In genomic region chr9:69549310-69550202, GRCh38 we compare ENCODE assay signal across 8 cellular contexts.
A peak's percentile ranks its signal among the peaks of the same experiment; 100 is the strongest.
DNase-seq lines count a peak whose midpoint lies in the region; ATAC-seq, FAIRE-seq and TF ChIP-seq lines count a peak whose summit lies in the region.

No MANE protein-coding gene starts in this region.

- intact Hi-C loops in breast epithelium (cut with DNase I; ENCODE audit: low total_unique reads): no loop called here

- H3K9me1 ChIP-seq in keratinocyte (ENCODE audit: control insufficient read depth, extremely low read depth, insufficient read depth, low read length): no peaks in the 10 kb centered on the region

- no peaks in the 10 kb centered on the region for H4K20me1 ChIP-seq in keratinocyte (ENCODE audit: control insufficient read depth, extremely low read depth, insufficient read depth, low read length)

- no peak for ATAC-seq in HG02870 (IDR thresholded peaks at IDR 0.05; ENCODE audit: unreplicated experiment)

- no peaks in the 10 kb centered on the region for H3K36me3 ChIP-seq in HAP-1 (replicated peaks)
- no peaks in the 10 kb centered on the region for H3K36me3 ChIP-seq in breast epithelium
- no peaks in the 10 kb centered on the region for H3K36me3 ChIP-seq in keratinocyte (ENCODE audit: control insufficient read depth in 2 of 2, extremely low read depth in 1 of 2, insufficient read depth in 2 of 2, low read length in 2 of 2)

- TF ChIP-seq CTCF in breast epithelium (IDR thresholded peaks at IDR 0.05) (peak; percentile 75 to 86 (median 81)), keratinocyte (optimal IDR thresholded peaks at IDR 0.05 in 1 of 3, IDR thresholded peaks at IDR 0.05 in 1 of 3, conservative IDR thresholded peaks at IDR 0.05 in 1 of 3; ENCODE audit: extremely low read depth in 1 of 3, insufficient read depth in 2 of 3, low read length in 3 of 3) (peak; percentile 65 to 86 (median 82))

- no peak overlapping the region for H3K9ac ChIP-seq in keratinocyte (ENCODE audit: control insufficient read depth, extremely low read depth, insufficient read depth, low read length)

- H3K79me2 ChIP-seq in keratinocyte (ENCODE audit: control insufficient read depth, insufficient read depth, low read length): no peaks in the 10 kb centered on the region

- H2AFZ ChIP-seq in keratinocyte (ENCODE audit: control insufficient read depth, low read length): no peak overlapping the region

- no peaks in the 10 kb centered on the region for H3K4me1 ChIP-seq in HAP-1
- H3K4me1 ChIP-seq in breast epithelium: no peaks in the 10 kb centered on the region
- H3K4me1 ChIP-seq in keratinocyte (ENCODE audit: control insufficient read depth, extremely low read depth, insufficient read depth, low read length): no peaks in the 10 kb centered on the region

- no peak overlapping the region for H3K27ac ChIP-seq in breast epithelium
- no peak overlapping the region for H3K27ac ChIP-seq in keratinocyte (ENCODE audit: control insufficient read depth, insufficient read depth, low read length)

- no peak for TF ChIP-seq POLR2A in breast epithelium (IDR thresholded peaks at IDR 0.05)

- H3K4me3 ChIP-seq in HAP-1 (no peak overlapping the region), breast epithelium (no peak overlapping the region), keratinocyte (ENCODE audit: control insufficient read depth in 2 of 3, extremely low read depth in 1 of 3, insufficient read depth in 2 of 3, low read depth in 1 of 3, low read length in 3 of 3) (no peak overlapping the region)

- no peak overlapping the region for H3K4me2 ChIP-seq in keratinocyte (ENCODE audit: control insufficient read depth, extremely low read depth, insufficient read depth, low read depth, low read length)

- dilution Hi-C loops in keratinocyte (cut with MboI; ENCODE audit: extremely low pct_ligation_motif_present, low sequenced_read_pairs): loop anchor here (25.0 kb wide), 1 partner anchor 112 kb away; no protein-coding TSS in a partner anchor

- H3K9me3 ChIP-seq in HAP-1: no peaks in the 10 kb centered on the region
- no peaks in the 10 kb centered on the region for H3K9me3 ChIP-seq in breast epithelium
- no peaks in the 10 kb centered on the region for H3K9me3 ChIP-seq in keratinocyte (ENCODE audit: control insufficient read depth, low read depth, low read length)

- DNase-seq in NCI-H2107 treated with DMSO at 0.1 percent for 48 hours (lab: John Stamatoyannopoulos, UW; ENCODE audit: unreplicated experiment) (peak; percentile 29), NCI-H2107 (lab: John Stamatoyannopoulos, UW) (no peak), HAP-1 (ENCODE audit: low spot score in 2 of 2) (peak; percentile 63 to 70), NCI-H774 (lab: John Stamatoyannopoulos, UW) (peak; percentile 8), breast epithelium (ENCODE audit: low spot score in 2 of 2) (no peak), keratinocyte (ENCODE audit: low read depth, low spot score) (no peak), stromal cell of bone marrow (ENCODE audit: low read depth) (peak; percentile 16)

- in situ Hi-C loops in HAP-1 (cut with MboI; ENCODE audit: low sequenced_read_pairs): loop anchor here (5.0 to 10.0 kb wide), 2 partner anchors 127 to 385 kb away; no protein-coding TSS in a partner anchor

- no peak for FAIRE-seq in keratinocyte (lab: Jason Lieb, UNC)

- H3K27me3 ChIP-seq in HAP-1 (ENCODE audit: low read depth): no peaks in the 10 kb centered on the region
- no peaks in the 10 kb centered on the region for H3K27me3 ChIP-seq in breast epithelium
- H3K27me3 ChIP-seq in keratinocyte (ENCODE audit: control insufficient read depth, extremely low read depth, insufficient read depth, low read length): no peaks in the 10 kb centered on the region

Comparison
In these comparisons a context has a peak if more than half of its experiments do, and no peak if none do; other contexts are left out.
1. DNase-seq: peak in NCI-H2107 treated with DMSO at 0.1 percent for 48 hours (single experiment), HAP-1 (2 of 2), NCI-H774 (single experiment) and stromal cell of bone marrow (single experiment); none in NCI-H2107 (single experiment), breast epithelium (0 of 2) and keratinocyte (single experiment).